ENCODE assay signal across 14 cellular contexts in genomic region chr17:67353929-67354557, GRCh38. TPM values are rescaled to one million over a fixed set of nuclear protein-coding genes. Genes with fewer than 3 reads are reported as not detected.
DNase-seq lines count a peak whose midpoint lies in the region; ATAC-seq and TF ChIP-seq lines count a peak whose summit lies in the region.
"Had no signal": no experiment of that assay in that cellular context is flagged by ENCODE, and none has a peak within 500 bp of the region (broad histone marks: within the 10 kb centered on the region; RNA-seq: fewer than 3 reads in every experiment).

No MANE protein-coding gene starts in this region.

- peaks cover 90% of the 10 kb centered on the region for H3K36me3 ChIP-seq in lower lobe of right lung

- H3K27me3 ChIP-seq in HL-60 (ENCODE audit: insufficient read depth, poor library complexity, severe bottlenecking): no peaks in the 10 kb centered on the region
- H3K27me3 ChIP-seq in lower lobe of right lung (ENCODE audit: low read depth): no peaks in the 10 kb centered on the region
- H3K27me3 ChIP-seq: esophagus squamous epithelium had no signal

- TF ChIP-seq CTCF in HL-60 (IDR thresholded peaks at IDR 0.05; ENCODE audit: insufficient read depth, low read length) (no peak), lower lobe of right lung (IDR thresholded peaks at IDR 0.05) (no peak)

- intact Hi-C loops in lower lobe of right lung (cut with DNase I): no loop called here

- H3K4me3 ChIP-seq in HL-60 (replicated peaks; ENCODE audit: insufficient read depth, low read length) (no peak overlapping the region), lower lobe of right lung (no peak overlapping the region)
- H3K4me3 ChIP-seq: esophagus squamous epithelium had no signal

- peaks cover 17% of the 10 kb centered on the region for H3K4me1 ChIP-seq in lower lobe of right lung
- H3K4me1 ChIP-seq: parathyroid adenoma had no signal

- DNase-seq in GF-D8 (lab: John Stamatoyannopoulos, UW) (peak; percentile 53), HL-60 (ENCODE audit: low read depth in 1 of 2, low spot score in 1 of 2) (peak in 1 of 2 experiments; percentile 76), SIG-M5 treated with dmso at 0.1 percent for 504 hours (lab: John Stamatoyannopoulos, UW; ENCODE audit: unreplicated experiment) (peak; percentile 74), lower lobe of right lung (no peak)
- no peak for DNase-seq in activated CD4-positive, alpha-beta T cell treated with anti-CD3 and anti-CD28 coated beads, Interleukin-2, amount 50 U/mL, for 4 hours
- DNase-seq: amniotic stem cell, DMS 273 treated with DMSO at 0.1 percent for 48 hours, esophagus squamous epithelium, NCI-H146, NCI-H82, substantia nigra had no signal

- ATAC-seq in lower lobe of right lung (peak; percentile 40 to 46), HG03565 (IDR thresholded peaks at IDR 0.05; ENCODE audit: unreplicated experiment) (no peak), SK-N-SH treated with all-trans-retinoic acid at 6 μM for 48 hours (no peak)

- H3K27ac ChIP-seq in HL-60 (replicated peaks): peak overlapping the region; percentile 30
- H3K27ac ChIP-seq in lower lobe of right lung: no peak overlapping the region
- H3K27ac ChIP-seq: esophagus squamous epithelium, parathyroid adenoma had no signal

- H3K9me3 ChIP-seq in lower lobe of right lung: no peaks in the 10 kb centered on the region
- H3K9me3 ChIP-seq: esophagus squamous epithelium had no signal

TF ChIP-seq in SK-N-SH treated with all-trans-retinoic acid at 6 μM for 48 hours, 23 proteins besides CTCF, POLR2A, EP300 and RAD21:
- TF ChIP-seq ZNF565 (CRISPR knock-in tag; conservative IDR thresholded peaks at IDR 0.05; ENCODE audit: low read depth) (no peak), ESRRG (CRISPR knock-in tag; IDR thresholded peaks at IDR 0.05) (no peak), RARB (CRISPR knock-in tag; IDR thresholded peaks at IDR 0.05) (no peak), TOX (CRISPR knock-in tag; IDR thresholded peaks at IDR 0.05; ENCODE audit: borderline replicate concordance) (no peak), ZFP3 (CRISPR knock-in tag; IDR thresholded peaks at IDR 0.05) (no peak), CSDC2 (CRISPR knock-in tag; IDR thresholded peaks at IDR 0.05) (no peak), POU6F1 (CRISPR knock-in tag; IDR thresholded peaks at IDR 0.05; ENCODE audit: borderline replicate concordance, low read depth) (no peak), ISL1 (CRISPR knock-in tag; IDR thresholded peaks at IDR 0.05) (no peak), PATZ1 (CRISPR knock-in tag; IDR thresholded peaks at IDR 0.05; ENCODE audit: borderline replicate concordance) (no peak), TCF4 (CRISPR knock-in tag; IDR thresholded peaks at IDR 0.05; ENCODE audit: borderline replicate concordance) (no peak), PPARA (CRISPR knock-in tag; IDR thresholded peaks at IDR 0.05; ENCODE audit: borderline replicate concordance) (no peak), ZFP30 (CRISPR knock-in tag; IDR thresholded peaks at IDR 0.05) (no peak)
- TF ChIP-seq, protein P1, sequence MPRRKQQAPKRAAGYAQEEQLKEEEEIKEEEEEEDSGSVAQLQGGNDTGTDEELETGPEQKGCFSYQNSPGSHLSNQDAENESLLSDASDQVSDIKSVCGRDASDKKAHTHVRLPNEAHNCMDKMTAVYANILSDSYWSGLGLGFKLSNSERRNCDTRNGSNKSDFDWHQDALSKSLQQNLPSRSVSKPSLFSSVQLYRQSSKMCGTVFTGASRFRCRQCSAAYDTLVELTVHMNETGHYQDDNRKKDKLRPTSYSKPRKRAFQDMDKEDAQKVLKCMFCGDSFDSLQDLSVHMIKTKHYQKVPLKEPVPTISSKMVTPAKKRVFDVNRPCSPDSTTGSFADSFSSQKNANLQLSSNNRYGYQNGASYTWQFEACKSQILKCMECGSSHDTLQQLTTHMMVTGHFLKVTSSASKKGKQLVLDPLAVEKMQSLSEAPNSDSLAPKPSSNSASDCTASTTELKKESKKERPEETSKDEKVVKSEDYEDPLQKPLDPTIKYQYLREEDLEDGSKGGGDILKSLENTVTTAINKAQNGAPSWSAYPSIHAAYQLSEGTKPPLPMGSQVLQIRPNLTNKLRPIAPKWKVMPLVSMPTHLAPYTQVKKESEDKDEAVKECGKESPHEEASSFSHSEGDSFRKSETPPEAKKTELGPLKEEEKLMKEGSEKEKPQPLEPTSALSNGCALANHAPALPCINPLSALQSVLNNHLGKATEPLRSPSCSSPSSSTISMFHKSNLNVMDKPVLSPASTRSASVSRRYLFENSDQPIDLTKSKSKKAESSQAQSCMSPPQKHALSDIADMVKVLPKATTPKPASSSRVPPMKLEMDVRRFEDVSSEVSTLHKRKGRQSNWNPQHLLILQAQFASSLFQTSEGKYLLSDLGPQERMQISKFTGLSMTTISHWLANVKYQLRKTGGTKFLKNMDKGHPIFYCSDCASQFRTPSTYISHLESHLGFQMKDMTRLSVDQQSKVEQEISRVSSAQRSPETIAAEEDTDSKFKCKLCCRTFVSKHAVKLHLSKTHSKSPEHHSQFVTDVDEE (CRISPR knock-in tag; IDR thresholded peaks at IDR 0.05): no peak

RNA-seq across cellular contexts. Expression of gene PSMD12, which starts 12.3 kb away (rescaled TPM):
- 41.3 TPM for total RNA-seq in lower lobe of right lung

RNA-seq across cellular contexts. Expression of gene PITPNC1, which starts 23.0 kb away (rescaled TPM):
- total RNA-seq in lower lobe of right lung: 23.7 TPM

Comparison
In these comparisons a context has a peak if more than half of its experiments do, and no peak if none do; other contexts are left out.
1. DNase-seq: peak in GF-D8 (single experiment) and SIG-M5 treated with dmso at 0.1 percent for 504 hours (single experiment); none in lower lobe of right lung (single experiment) and activated CD4-positive, alpha-beta T cell treated with anti-CD3 and anti-CD28 coated beads, Interleukin-2, amount 50 U/mL, for 4 hours (0 of 2).
2. ATAC-seq: peak in lower lobe of right lung (2 of 2); none in HG03565 (single experiment) and SK-N-SH treated with all-trans-retinoic acid at 6 μM for 48 hours (single experiment).